Comparison of ENCODE assay signal across 28 cellular contexts in genomic region chr1:34279971-34280370, GRCh38.
"Had no signal": no experiment of that assay in that cellular context is flagged by ENCODE, and none has a peak within 500 bp of the region (broad histone marks: within the 10 kb centered on the region; RNA-seq: fewer than 3 reads in every experiment).

No MANE protein-coding gene starts in this region.

- H3K4me3 ChIP-seq: stomach, suprapubic skin, testis, thoracic aorta, thyroid gland, tibial artery, tibial nerve, transverse colon, upper lobe of left lung, upper lobe of right lung, uterus, vagina had no signal

- H3K36me3 ChIP-seq: stomach, suprapubic skin, thoracic aorta, thyroid gland, tibial artery, tibial nerve, transverse colon, upper lobe of left lung, upper lobe of right lung, uterus, vagina had no signal

- H3K9me3 ChIP-seq: suprapubic skin, testis, thoracic aorta, thyroid gland, tibial artery, tibial nerve, transverse colon, upper lobe of left lung, upper lobe of right lung, uterus, vagina had no signal

- H3K36me3 Mint-ChIP-seq: stimulated activated effector memory CD8-positive, alpha-beta T cell treated with anti-CD3 and anti-CD28 coated beads, Interleukin-12 subunit alpha, Interleukin-12 subunit beta, amount 100 ng/mL, for 72 hours; stimulated activated memory B cell treated with anti-CD40 and anti-IgM and Interleukin-4, amounts not matched to agents 10 μg/mL and 1 μg/mL and 100 μg/mL, for 72 hours; stimulated activated naive B cell treated with anti-CD40 and anti-IgM and Interleukin-4, amounts not matched to agents 10 μg/mL and 1 μg/mL and 100 μg/mL, for 72 hours; type B pancreatic cell had no signal

- H3K27ac Mint-ChIP-seq: stimulated activated effector memory CD8-positive, alpha-beta T cell treated with anti-CD3 and anti-CD28 coated beads, Interleukin-12 subunit alpha, Interleukin-12 subunit beta, amount 100 ng/mL, for 72 hours; stimulated activated memory B cell treated with anti-CD40 and anti-IgM and Interleukin-4, amounts not matched to agents 10 μg/mL and 1 μg/mL and 100 μg/mL, for 72 hours; stimulated activated naive B cell treated with anti-CD40 and anti-IgM and Interleukin-4, amounts not matched to agents 10 μg/mL and 1 μg/mL and 100 μg/mL, for 72 hours; stimulated activated naive CD8-positive, alpha-beta T cell treated with anti-CD3 and anti-CD28 coated beads, Interleukin-15, amount 100 ng/mL, for 72 hours; stimulated activated naive CD8-positive, alpha-beta T cell treated with anti-CD3 and anti-CD28 coated beads, Interleukin-15, Interleukin-2, amounts not matched to agents 100 ng/mL and 50 ng/mL, for 24 hours; type B pancreatic cell had no signal

- H3K27ac ChIP-seq: stomach, suprapubic skin, testis, thoracic aorta, thyroid gland, tibial artery, tibial nerve, transverse colon, upper lobe of left lung, upper lobe of right lung, uterus, vagina had no signal

- H3K27me3 Mint-ChIP-seq: stimulated activated memory B cell treated with anti-CD40 and anti-IgM and Interleukin-4, amounts not matched to agents 10 μg/mL and 1 μg/mL and 100 μg/mL, for 72 hours had no signal

- H3K4me3 Mint-ChIP-seq: stimulated activated effector memory CD8-positive, alpha-beta T cell treated with anti-CD3 and anti-CD28 coated beads, Interleukin-12 subunit alpha, Interleukin-12 subunit beta, amount 100 ng/mL, for 72 hours; stimulated activated memory B cell treated with anti-CD40 and anti-IgM and Interleukin-4, amounts not matched to agents 10 μg/mL and 1 μg/mL and 100 μg/mL, for 72 hours; stimulated activated naive B cell treated with anti-CD40 and anti-IgM and Interleukin-4, amounts not matched to agents 10 μg/mL and 1 μg/mL and 100 μg/mL, for 72 hours; stimulated activated naive CD8-positive, alpha-beta T cell treated with anti-CD3 and anti-CD28 coated beads, Interleukin-15, amount 100 ng/mL, for 72 hours; stimulated activated naive CD8-positive, alpha-beta T cell treated with anti-CD3 and anti-CD28 coated beads, Interleukin-15, Interleukin-2, amounts not matched to agents 100 ng/mL and 50 ng/mL, for 24 hours; type B pancreatic cell had no signal

- ATAC-seq: stimulated activated effector memory CD8-positive, alpha-beta T cell treated with anti-CD3 and anti-CD28 coated beads, Interleukin-12 subunit alpha, Interleukin-12 subunit beta, amount 100 ng/mL, for 72 hours; stimulated activated memory B cell treated with anti-CD40 and anti-IgM and Interleukin-4, amounts not matched to agents 10 μg/mL and 1 μg/mL and 100 μg/mL, for 72 hours; stimulated activated naive B cell treated with anti-CD40 and anti-IgM and Interleukin-4, amounts not matched to agents 10 μg/mL and 1 μg/mL and 100 μg/mL, for 72 hours; stimulated activated naive CD8-positive, alpha-beta T cell treated with anti-CD3 and anti-CD28 coated beads, Interleukin-15, amount 100 ng/mL, for 72 hours; stimulated activated naive CD8-positive, alpha-beta T cell treated with anti-CD3 and anti-CD28 coated beads, Interleukin-15, Interleukin-2, amounts not matched to agents 100 U/mL and 50 U/mL, for 24 hours; upper lobe of right lung had no signal

- H3K4me1 Mint-ChIP-seq: stimulated activated effector memory CD8-positive, alpha-beta T cell treated with anti-CD3 and anti-CD28 coated beads, Interleukin-12 subunit alpha, Interleukin-12 subunit beta, amount 100 ng/mL, for 72 hours; stimulated activated memory B cell treated with anti-CD40 and anti-IgM and Interleukin-4, amounts not matched to agents 10 μg/mL and 1 μg/mL and 100 μg/mL, for 72 hours; stimulated activated naive B cell treated with anti-CD40 and anti-IgM and Interleukin-4, amounts not matched to agents 10 μg/mL and 1 μg/mL and 100 μg/mL, for 72 hours; stimulated activated naive CD8-positive, alpha-beta T cell treated with anti-CD3 and anti-CD28 coated beads, Interleukin-15, amount 100 ng/mL, for 72 hours had no signal

- H3K4me1 ChIP-seq: stomach, suprapubic skin, testis, thyroid gland, tibial artery, tibial nerve, transverse colon, upper lobe of left lung, upper lobe of right lung, uterus, vagina had no signal

- H3K9me3 Mint-ChIP-seq: stimulated activated effector memory CD8-positive, alpha-beta T cell treated with anti-CD3 and anti-CD28 coated beads, Interleukin-12 subunit alpha, Interleukin-12 subunit beta, amount 100 ng/mL, for 72 hours had no signal

- DNase-seq: stimulated activated CD4-positive, alpha-beta T cell treated with anti-CD3 and anti-CD28 coated beads, Interleukin-2, amount 100 ng/mL, for 48 hours; stimulated activated CD4-positive, alpha-beta T cell treated with anti-CD3 and anti-CD28 coated beads, Interleukin-4, amount 100 ng/mL, for 1 hour; stimulated activated CD4-positive, alpha-beta T cell treated with anti-CD3 and anti-CD28 coated beads, Interleukin-4, amount 100 ng/mL, for 24 hours; stimulated activated CD4-positive, alpha-beta T cell treated with anti-CD3 and anti-CD28 coated beads, Interleukin-4, amount 100 ng/mL, for 4 hours; stimulated activated CD8-positive, alpha-beta memory T cell treated with anti-CD3 and anti-CD28 coated beads, Interleukin-4, amount 100 ng/mL, for 48 hours; stimulated activated naive B cell treated with anti-CD40 and anti-IgM and Interleukin-4, amounts not matched to agents 10 μg/mL and 1 μg/mL and 100 μg/mL, for 72 hours; stimulated activated naive CD4-positive, alpha-beta T cell; stimulated activated naive CD4-positive, alpha-beta T cell treated with Interleukin-2 at 50 U/mL for 16 hours; stimulated activated naive CD8-positive, alpha-beta T cell treated with anti-CD3 and anti-CD28 coated beads, Interleukin-15, amount 100 ng/mL, for 72 hours; stimulated activated naive CD8-positive, alpha-beta T cell treated with anti-CD3 and anti-CD28 coated beads, Interleukin-15, Interleukin-2, amounts not matched to agents 100 U/mL and 50 U/mL, for 24 hours; stomach; substantia nigra; testis; thyroid gland; tibial artery; transverse colon; trophoblast cell; upper lobe of left lung; upper lobe of right lung; uterus had no signal

- H3K27me3 ChIP-seq: testis, thyroid gland, tibial nerve, upper lobe of left lung, upper lobe of right lung, uterus, vagina had no signal
